In genomic region chr4:6641164-6641970, GRCh38 we compare ENCODE assay signal across 8 cellular contexts. TPM values are rescaled to one million over a fixed set of nuclear protein-coding genes. Genes with fewer than 3 reads are reported as not detected.
DNase-seq lines count a peak whose midpoint lies in the region; ATAC-seq and TF ChIP-seq lines count a peak whose summit lies in the region.

No MANE protein-coding gene starts in this region.

- H3K9ac ChIP-seq in endocrine pancreas (ENCODE audit: control insufficient read depth, insufficient read depth, low read length): peak overlapping the region; percentile 70

- H3K27ac Mint-ChIP-seq in CD14-positive monocyte: peak overlapping the region; percentile 96 to 100 (median 99)

- peak overlapping the region; percentile 99 to 100 for H3K4me3 Mint-ChIP-seq in CD14-positive monocyte

- peak; percentile 11 for ATAC-seq in GM19468 (IDR thresholded peaks at IDR 0.05; ENCODE audit: extremely low read depth, unreplicated experiment)

- no peak for TF ChIP-seq EP300 in stomach (IDR thresholded peaks at IDR 0.05)

- peak in 1 of 4 donors; percentile 9 for TF ChIP-seq POLR2A in stomach (IDR thresholded peaks at IDR 0.05)

- peaks cover 18 to 23% of the 10 kb centered on the region in 2 donors for H3K36me3 Mint-ChIP-seq in CD14-positive monocyte

- peaks cover 2 to 10% (median 8%) of the 10 kb centered on the region in 7 donors for H3K9me3 Mint-ChIP-seq in CD14-positive monocyte

- H3K27me3 Mint-ChIP-seq in CD14-positive monocyte (ENCODE audit: low read depth in 3 of 3): peaks cover 0 to 2% (median 0%) of the 10 kb centered on the region in 3 donors

- no peaks in the 10 kb centered on the region for H3K36me3 ChIP-seq in endocrine pancreas (ENCODE audit: control insufficient read depth, insufficient read depth, low read length)
- peaks cover 7 to 24% (median 20%) of the 10 kb centered on the region in 4 donors for H3K36me3 ChIP-seq in stomach

- H3K9me3 ChIP-seq in endocrine pancreas (ENCODE audit: control insufficient read depth, low read length) (no peaks in the 10 kb centered on the region), stomach (no peaks in the 10 kb centered on the region)

- WGBS in stomach, 5 donors: 1% methylated on average over 47 to 50 of the region's 50 CpGs

- H3K4me1 ChIP-seq in endocrine pancreas (ENCODE audit: control insufficient read depth, insufficient read depth, low read length) (peaks cover 13% of the 10 kb centered on the region), stomach (peaks cover 22 to 34% (median 32%) of the 10 kb centered on the region in 4 donors)

- H3K4me3 ChIP-seq in HL-60 (replicated peaks; ENCODE audit: insufficient read depth, low read length): peak overlapping the region; percentile 93
- H3K4me3 ChIP-seq in endocrine pancreas (ENCODE audit: control insufficient read depth, insufficient read depth, low read length): peak overlapping the region; percentile 89
- H3K4me3 ChIP-seq in stomach: peak overlapping the region; percentile 78 to 90 (median 84)

- TF ChIP-seq CTCF in CD14-positive monocyte (IDR thresholded peaks at IDR 0.05) (no peak), HL-60 (IDR thresholded peaks at IDR 0.05; ENCODE audit: insufficient read depth, low read length) (no peak), stomach (IDR thresholded peaks at IDR 0.05) (no peak)

- H3K4me1 Mint-ChIP-seq in CD14-positive monocyte: peaks cover 24% of the 10 kb centered on the region

- intact Hi-C loops in CD14-positive monocyte (cut with micrococcal nuclease) (loop anchor here (2.0 to 5.0 kb wide), 3 partner anchors 36 to 76 kb away; partner anchors contain the start of gene BLOC1S4 (in 2 of the 2)), stomach (cut with DNase I; ENCODE audit: low total_unique reads) (no loop called here)

- H3K27ac ChIP-seq in HL-60 (replicated peaks) (peak overlapping the region; percentile 80), stomach (peak overlapping the region; percentile 88 to 98 (median 97))

- H3K27me3 ChIP-seq in HL-60 (ENCODE audit: insufficient read depth, poor library complexity, severe bottlenecking) (no peaks in the 10 kb centered on the region), endocrine pancreas (ENCODE audit: control insufficient read depth, insufficient read depth, low read length) (no peaks in the 10 kb centered on the region), stomach (no peaks in the 10 kb centered on the region)

- DNase-seq in CD14-positive monocyte (ENCODE audit: low spot score) (no peak), HL-60 (ENCODE audit: low read depth in 1 of 2, low spot score in 1 of 2) (peak in 1 of 2 experiments; percentile 24), midbrain (lab: John Stamatoyannopoulos, UW) (peak; percentile 59), stomach (peak; percentile 40), SK-N-DZ (ENCODE audit: low spot score) (no peak)
- peak; percentile 50 for DNase-seq in activated CD4-positive, alpha-beta T cell treated with anti-CD3 and anti-CD28 coated beads, Interleukin-2, amount 50 U/mL, for 1 hour

RNA-seq across cellular contexts. Expression of gene MRFAP1, which starts 0.9 kb away (rescaled TPM):
- polyA plus RNA-seq in CD14-positive monocyte (100 to 1,000 TPM; 171 to 180 TPM), stomach (100 to 1,000 TPM; 234 to 315 (median 267) TPM)
- total RNA-seq in stomach: 100 to 1,000 TPM in 3 of 5 donors, 10 to 100 TPM in 2; 51.9 to 369 (median 105) TPM
- polyA plus RNA-seq in SK-N-DZ (2014; cell fraction: cytosol; rRNA removed): 96.6 and 102 TPM in 2 replicates
- 37.6 and 55.0 TPM in 2 replicates for polyA plus RNA-seq in SK-N-DZ (2014; cell fraction: nucleus; rRNA removed)

RNA-seq across cellular contexts. Expression of gene S100P, which starts 52.3 kb away (rescaled TPM):
- 10 to 100 TPM; 29.3 to 71.2 TPM for polyA plus RNA-seq in CD14-positive monocyte
- 100 to 1,000 TPM in 2 of 5 donors, 10 to 100 TPM in 1, 1 to 10 TPM in 1, not detected in 1; 3.1 to 237 (median 93.3) TPM for total RNA-seq in stomach
- 1,000 to 10,000 TPM in 1 of 3 donors, 100 to 1,000 TPM in 2; 142 to 2,173 (median 337) TPM for polyA plus RNA-seq in stomach
- polyA plus RNA-seq in SK-N-DZ (2014; cell fraction: cytosol; rRNA removed): not detected in 2 replicates
- not detected in 2 replicates for polyA plus RNA-seq in SK-N-DZ (2014; cell fraction: nucleus; rRNA removed)

Comparison
In these comparisons a context has a peak if more than half of its experiments do, and no peak if none do; other contexts are left out.
1. DNase-seq: peak in activated CD4-positive, alpha-beta T cell treated with anti-CD3 and anti-CD28 coated beads, Interleukin-2, amount 50 U/mL, for 1 hour (single experiment), midbrain (single experiment) and stomach (single experiment); none in CD14-positive monocyte (single experiment) and SK-N-DZ (single experiment).
2. Peak in every context shown above with its lines, with median percentiles within 50 percentile points of each other: H3K4me3 ChIP-seq.